In the genomic region with DNA sequence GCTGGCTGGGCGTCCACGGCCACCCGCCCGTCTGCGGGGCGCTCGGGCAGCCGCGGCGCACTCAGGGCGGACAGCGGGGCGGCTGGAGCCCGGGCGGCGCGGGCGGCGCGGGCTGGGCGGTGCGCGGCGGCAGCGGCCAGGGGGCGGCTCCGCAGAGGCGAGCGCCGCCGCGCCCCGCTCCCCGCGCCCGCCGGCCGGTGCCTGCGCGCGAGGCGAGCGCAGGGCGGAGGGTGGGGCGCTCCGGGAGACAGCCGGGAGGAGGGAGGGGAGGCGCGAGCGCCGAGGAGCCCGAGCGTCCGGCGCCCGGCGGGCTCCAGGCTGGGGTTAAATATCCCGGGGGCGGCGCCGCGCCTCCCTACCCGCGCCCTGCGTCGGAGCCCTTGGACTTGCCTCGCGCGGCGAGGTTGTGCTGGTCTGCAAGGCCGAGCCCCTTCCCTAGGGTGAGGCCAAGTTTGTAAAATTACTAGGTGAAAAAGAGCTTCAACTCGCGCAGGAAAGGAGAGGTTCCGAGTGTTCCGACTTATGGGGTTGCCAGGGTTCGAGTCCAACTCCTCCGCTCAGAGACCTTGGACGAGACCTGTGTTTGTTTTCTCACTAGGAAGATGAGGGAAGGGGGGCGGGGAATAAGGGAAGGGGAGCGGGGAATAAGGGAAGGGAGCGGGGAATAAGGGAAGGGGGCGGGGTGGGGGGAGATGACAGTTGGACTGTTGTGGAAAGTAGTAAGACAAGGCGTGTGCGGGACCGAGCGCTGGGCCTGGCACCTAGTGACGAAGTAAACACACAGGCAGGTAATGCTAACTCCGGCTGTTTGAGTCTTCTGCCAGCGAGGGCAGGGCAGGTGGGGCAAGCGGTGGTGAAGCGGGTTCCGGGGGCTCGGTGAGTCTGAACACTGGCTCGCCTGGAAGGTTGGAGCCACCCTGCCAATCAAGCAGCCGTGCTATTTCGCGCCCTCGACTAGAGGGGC, we compare ENCODE assay signal across 9 cellular contexts. TPM values are rescaled to one million over a fixed set of nuclear protein-coding genes. Genes with fewer than 3 reads are reported as not detected.
A peak's percentile ranks its signal among the peaks of the same experiment; 100 is the strongest.
DNase-seq lines count a peak whose midpoint lies in the region; TF ChIP-seq lines count a peak whose summit lies in the region.
"Had no signal": no experiment of that assay in that cellular context is flagged by ENCODE, and none has a peak within 500 bp of the region (broad histone marks: within the 10 kb centered on the region; RNA-seq: fewer than 3 reads in every experiment).

Gene TNFAIP8L3, minus strand, starts transcription at position 301 of the 964 bp plus-strand sequence. CDS start 311 bp downstream, outside the sequence.

- DNase-seq in DMS 273 (lab: John Stamatoyannopoulos, UW; ENCODE audit: unreplicated experiment) (peak; percentile 59), DMS 273 treated with DMSO at 0.1 percent for 48 hours (lab: John Stamatoyannopoulos, UW) (no peak), SJCRH30 (no peak), fibroblast of pulmonary artery (ENCODE audit: low read depth) (peak; percentile 56), NCI-H187 (lab: John Stamatoyannopoulos, UW) (no peak), GF-D8 (lab: John Stamatoyannopoulos, UW) (no peak)
- no peak for DNase-seq in stimulated activated CD8-positive, alpha-beta memory T cell treated with anti-CD3 and anti-CD28 coated beads, Interleukin-4, amount 100 ng/mL, for 48 hours

- H3K4me3 ChIP-seq in SJCRH30, result peak within 1 kb of the TSS; percentile 30; the same call in 1 of the 2 replicates
- peak within 1 kb of the TSS; percentile 78 for H3K4me3 ChIP-seq in fibroblast of pulmonary artery (replicated peaks; ENCODE audit: low read depth, low read length)
- H3K4me3 ChIP-seq in neuron (ENCODE audit: low read length), result peak within 1 kb of the TSS; percentile 35

- no peak within 1 kb of the TSS for H3K27ac ChIP-seq in SJCRH30
- H3K27ac ChIP-seq: 22Rv1 had no signal

- no peaks in the 10 kb centered on the region for H3K36me3 ChIP-seq in SJCRH30
- H3K36me3 ChIP-seq in neuron (ENCODE audit: insufficient read depth, low read length), result no peaks in the 10 kb centered on the region

- no peaks in the 10 kb centered on the region for H3K27me3 ChIP-seq in SJCRH30
- peaks cover 74% of the 10 kb centered on the region for H3K27me3 ChIP-seq in neuron (ENCODE audit: insufficient read depth, low read length)

- TF ChIP-seq CTCF in fibroblast of pulmonary artery (IDR thresholded peaks at IDR 0.05; ENCODE audit: low read length, missing control alignments), result no peak

- H3K9me3 ChIP-seq in SJCRH30 (replicated peaks) (no peaks in the 10 kb centered on the region), neuron (ENCODE audit: low read length) (no peaks in the 10 kb centered on the region)

- peak within 1 kb of the TSS; percentile 62 for H2AFZ ChIP-seq in neuron (ENCODE audit: low read depth, low read length)

- H3K4me1 ChIP-seq in SJCRH30, result no peaks in the 10 kb centered on the region
- H3K4me1 ChIP-seq in neuron (ENCODE audit: insufficient read depth, low read length), result peaks cover 10% of the 10 kb centered on the region

RNA-seq across cellular contexts. Expression of gene TNFAIP8L3, which starts in this region (rescaled TPM):
- total RNA-seq in SJCRH30 (2014; rRNA removed; shearing (Covaris generic)), result 0.04 and 0.05 TPM in 2 replicates

Comparison
In these comparisons a context has a peak if more than half of its experiments do, and no peak if none do; other contexts are left out.
1. DNase-seq: peak in DMS 273 (single experiment) and fibroblast of pulmonary artery (single experiment); none in DMS 273 treated with DMSO at 0.1 percent for 48 hours (single experiment), SJCRH30 (0 of 2), NCI-H187 (0 of 2), GF-D8 (single experiment) and stimulated activated CD8-positive, alpha-beta memory T cell treated with anti-CD3 and anti-CD28 coated beads, Interleukin-4, amount 100 ng/mL, for 48 hours (single experiment).
2. Peak in every context shown above with its lines, with median percentiles within 50 percentile points of each other: H3K4me3 ChIP-seq.